ENCODE assay signal across 9 cellular contexts in genomic region chr10:46557319-46558140, GRCh38. TPM values are rescaled to one million over a fixed set of nuclear protein-coding genes. Genes with fewer than 3 reads are reported as not detected.
DNase-seq lines count a peak whose midpoint lies in the region; ATAC-seq and TF ChIP-seq lines count a peak whose summit lies in the region.
"Had no signal": no experiment of that assay in that cellular context is flagged by ENCODE, and none has a peak within 500 bp of the region (broad histone marks: within the 10 kb centered on the region; RNA-seq: fewer than 3 reads in every experiment).

No MANE protein-coding gene starts in this region.

- no peaks in the 10 kb centered on the region for H3K36me3 ChIP-seq in left lung

- H3K27ac ChIP-seq in left lung = no peak overlapping the region

- no peak overlapping the region for H3K4me3 ChIP-seq in left lung

- H3K4me3 Mint-ChIP-seq in T-helper 2 cell treated with Interferon-gamma antibody and Interleukin-4, amounts not matched to agents 5 μg/mL and 100 μg/mL, for 36 hours = peak overlapping the region; percentile 59
- peak overlapping the region; percentile 64 to 89 for H3K4me3 Mint-ChIP-seq in stimulated activated naive CD8-positive, alpha-beta T cell treated with anti-CD3 and anti-CD28 coated beads, Interleukin-15, amount 100 ng/mL, for 72 hours

- no peaks in the 10 kb centered on the region for H3K36me3 Mint-ChIP-seq in T-helper 2 cell treated with Interferon-gamma antibody and Interleukin-4, amounts not matched to agents 5 μg/mL and 100 μg/mL, for 36 hours (ENCODE audit: low read depth)

- peaks cover 2% of the 10 kb centered on the region for H3K4me1 Mint-ChIP-seq in T-helper 2 cell treated with Interferon-gamma antibody and Interleukin-4, amounts not matched to agents 5 μg/mL and 100 μg/mL, for 36 hours (ENCODE audit: low read depth)
- H3K4me1 Mint-ChIP-seq in stimulated activated naive CD8-positive, alpha-beta T cell treated with anti-CD3 and anti-CD28 coated beads, Interleukin-15, amount 100 ng/mL, for 72 hours = peaks cover 12% of the 10 kb centered on the region

- H3K4me1 ChIP-seq in left lung = peaks cover 0 to 9% of the 10 kb centered on the region in 2 donors

- H3K9me3 ChIP-seq in left lung = no peaks in the 10 kb centered on the region

- DNase-seq in T-helper 2 cell treated with Interferon-gamma antibody and Interleukin-4, amounts not matched to agents 5 μg/mL and 100 μg/mL, for 36 hours (ENCODE audit: low spot score) = no peak
- DNase-seq in T-helper 2 cell (no peak), left lung (peak; percentile 35 to 86), anterior cingulate cortex (lab: John Stamatoyannopoulos, UW) (no peak)
- DNase-seq in activated naive CD4-positive, alpha-beta T cell treated with anti-CD3 and anti-CD28 coated beads, Interleukin-2, amount 50 U/mL, for 16 hours = peak; percentile 15
- DNase-seq in stimulated activated naive CD8-positive, alpha-beta T cell treated with anti-CD3 and anti-CD28 coated beads, Interleukin-15, amount 100 ng/mL, for 72 hours = peak in 1 of 2 donors; percentile 15
- DNase-seq: hippocampal formation had no signal

- no peak for ATAC-seq in left lung
- ATAC-seq in stimulated activated naive CD8-positive, alpha-beta T cell treated with anti-CD3 and anti-CD28 coated beads, Interleukin-15, amount 100 ng/mL, for 72 hours = peak; percentile 2
- no peak for ATAC-seq in HG02588 (IDR thresholded peaks at IDR 0.05; ENCODE audit: unreplicated experiment)
- ATAC-seq in HG03045 (IDR thresholded peaks at IDR 0.05; ENCODE audit: unreplicated experiment) = no peak

- no peak for TF ChIP-seq CTCF in left lung (IDR thresholded peaks at IDR 0.05)

- intact Hi-C loops in left lung (cut with DNase I) = no loop called here

- no peaks in the 10 kb centered on the region for H3K27me3 Mint-ChIP-seq in T-helper 2 cell treated with Interferon-gamma antibody and Interleukin-4, amounts not matched to agents 5 μg/mL and 100 μg/mL, for 36 hours (ENCODE audit: low read depth)
- H3K27me3 Mint-ChIP-seq in stimulated activated naive CD8-positive, alpha-beta T cell treated with anti-CD3 and anti-CD28 coated beads, Interleukin-15, amount 100 ng/mL, for 72 hours = no peaks in the 10 kb centered on the region

- no peak overlapping the region for H3K27ac Mint-ChIP-seq in T-helper 2 cell treated with Interferon-gamma antibody and Interleukin-4, amounts not matched to agents 5 μg/mL and 100 μg/mL, for 36 hours
- H3K27ac Mint-ChIP-seq in stimulated activated naive CD8-positive, alpha-beta T cell treated with anti-CD3 and anti-CD28 coated beads, Interleukin-15, amount 100 ng/mL, for 72 hours = no peak overlapping the region

- peaks cover 24 to 81% of the 10 kb centered on the region in 2 donors for H3K27me3 ChIP-seq in left lung

- no peaks in the 10 kb centered on the region for H3K9me3 Mint-ChIP-seq in T-helper 2 cell treated with Interferon-gamma antibody and Interleukin-4, amounts not matched to agents 5 μg/mL and 100 μg/mL, for 36 hours
- no peaks in the 10 kb centered on the region for H3K9me3 Mint-ChIP-seq in stimulated activated naive CD8-positive, alpha-beta T cell treated with anti-CD3 and anti-CD28 coated beads, Interleukin-15, amount 100 ng/mL, for 72 hours

RNA-seq across cellular contexts. Expression of gene GPRIN2, which starts 1.1 kb away (rescaled TPM):
- 10 to 100 TPM; 20.2 to 39.8 TPM for total RNA-seq in left lung

RNA-seq across cellular contexts. Expression of gene SYT15, which starts 21.4 kb away (rescaled TPM):
- 10 to 100 TPM; 20.1 to 30.9 TPM for total RNA-seq in left lung

Comparison
In these comparisons a context has a peak if more than half of its experiments do, and no peak if none do; other contexts are left out.
1. DNase-seq: peak in activated naive CD4-positive, alpha-beta T cell treated with anti-CD3 and anti-CD28 coated beads, Interleukin-2, amount 50 U/mL, for 16 hours (single experiment) and left lung (2 of 2); none in T-helper 2 cell treated with Interferon-gamma antibody and Interleukin-4, amounts not matched to agents 5 μg/mL and 100 μg/mL, for 36 hours (single experiment), T-helper 2 cell (0 of 5) and anterior cingulate cortex (0 of 58).